Comparison of ENCODE assay signal across 21 cellular contexts in genomic region chr7:30861612-30862011, GRCh38. TPM values are rescaled to one million over a fixed set of nuclear protein-coding genes. Genes with fewer than 3 reads are reported as not detected.
A peak's percentile ranks its signal among the peaks of the same experiment; 100 is the strongest.
DNase-seq lines count a peak whose midpoint lies in the region; ATAC-seq, FAIRE-seq and TF ChIP-seq lines count a peak whose summit lies in the region.
"Had no signal": no experiment of that assay in that cellular context is flagged by ENCODE, and none has a peak within 500 bp of the region (broad histone marks: within the 10 kb centered on the region; RNA-seq: fewer than 3 reads in every experiment).

No MANE protein-coding gene starts in this region.

- FAIRE-seq in GM12892 (lab: Jason Lieb, UNC), result no peak
- FAIRE-seq: D721Med, GM12891, H54 had no signal

- H3K4me1 ChIP-seq in BLaER1, result peaks cover 71% of the 10 kb centered on the region
- H3K4me1 ChIP-seq in mesenchymal stem cell (ENCODE audit: control insufficient read depth, insufficient read depth, low read depth, low read length), result peaks cover 13% of the 10 kb centered on the region
- H3K4me1 ChIP-seq in spleen, result no peaks in the 10 kb centered on the region
- H3K4me1 ChIP-seq: HAP-1 had no signal

- in situ Hi-C loops in G401 (cut with HindIII; ENCODE audit: low sequenced_read_pairs), result no loop called here

- no peak overlapping the region for H2BK5ac ChIP-seq in mesenchymal stem cell (ENCODE audit: low read depth, low read length, poor library complexity, severe bottlenecking)

- H3K27ac Mint-ChIP-seq in activated CD4-positive, alpha-beta T cell treated with anti-CD3 and anti-CD28 coated beads for 36 hours, result no peak overlapping the region
- H3K27ac Mint-ChIP-seq: CD14-positive monocyte; CD4-positive, alpha-beta T cell; CD8-positive, alpha-beta memory T cell; HFFc6 had no signal

- intact Hi-C loops in spleen (cut with DNase I; ENCODE audit: low total_unique reads), result no loop called here
- intact Hi-C loops in activated CD4-positive, alpha-beta T cell treated with anti-CD3 and anti-CD28 coated beads for 36 hours (cut with DNase I, micrococcal nuclease), result no loop called here

- H3K4me2 ChIP-seq in BLaER1 (peak overlapping the region; percentile 84; the same call in 1 of the 2 replicates), mesenchymal stem cell (ENCODE audit: low read length, poor library complexity, severe bottlenecking) (no peak overlapping the region)

- DNase-seq in G401 (ENCODE audit: low spot score) (peak; percentile 43), mesenchymal stem cell (no peak), spleen (peak; percentile 70), GM12892 (ENCODE audit: insufficient read length) (no peak), hepatic stellate cell (ENCODE audit: low spot score) (no peak)
- DNase-seq in activated effector memory CD4-positive, alpha-beta T cell treated with anti-CD3 and anti-CD28 coated beads, Interleukin-2, amount 50 U/mL, for 16 hours, result no peak
- DNase-seq in activated CD4-positive, alpha-beta T cell treated with anti-CD3 and anti-CD28 coated beads for 36 hours, result no peak
- DNase-seq: CD4-positive, alpha-beta T cell; CD8-positive, alpha-beta memory T cell; DMS 273 treated with DMSO at 0.1 percent for 48 hours; DMS79; EL; GF-D8; GOT3; HFFc6 had no signal

- H2BK12ac ChIP-seq in mesenchymal stem cell (ENCODE audit: low read length in 2 of 2), result peak overlapping the region in 1 of 2 experiments; percentile 53

- ATAC-seq in activated CD4-positive, alpha-beta T cell treated with anti-CD3 and anti-CD28 coated beads for 36 hours, result no peak

- CTCF ChIA-PET in activated CD4-positive, alpha-beta T cell treated with anti-CD3 and anti-CD28 coated beads for 36 hours (lab: Charles Lee), result no interaction called here

- no peak overlapping the region for H2BK15ac ChIP-seq in mesenchymal stem cell (ENCODE audit: low read depth, poor library complexity, severe bottlenecking)

- no peaks in the 10 kb centered on the region for H4K20me1 ChIP-seq in BLaER1

- H3K9me3 ChIP-seq in BLaER1 (no peaks in the 10 kb centered on the region), mesenchymal stem cell (ENCODE audit: control insufficient read depth, low read length) (no peaks in the 10 kb centered on the region), spleen (no peaks in the 10 kb centered on the region)
- H3K9me3 ChIP-seq: HAP-1 had no signal

- WGBS in mesenchymal stem cell, result 94% methylated on average over 7 of the region's 7 CpGs
- WGBS in spleen, 5 donors, result 91 to 96% (median 94%) methylated on average over 7 of the region's 7 CpGs

- no peaks in the 10 kb centered on the region for H3K27me3 Mint-ChIP-seq in activated CD4-positive, alpha-beta T cell treated with anti-CD3 and anti-CD28 coated beads for 36 hours
- H3K27me3 Mint-ChIP-seq: CD4-positive, alpha-beta T cell; CD8-positive, alpha-beta memory T cell had no signal

- H2AFZ ChIP-seq in mesenchymal stem cell (ENCODE audit: low read depth, low read length), result no peak overlapping the region

- H3K27ac ChIP-seq in BLaER1 (no peak overlapping the region), mesenchymal stem cell (ENCODE audit: low read length, poor library complexity, severe bottlenecking) (no peak overlapping the region), spleen (no peak overlapping the region)

- H3K4me3 ChIP-seq in BLaER1, result no peak overlapping the region
- no peak overlapping the region for H3K4me3 ChIP-seq in mesenchymal stem cell (ENCODE audit: insufficient read depth in 1 of 2, low read depth in 1 of 2, low read length in 2 of 2)
- H3K4me3 ChIP-seq in spleen, result no peak overlapping the region
- H3K4me3 ChIP-seq: HAP-1 had no signal

- H3K9ac ChIP-seq in BLaER1, result no peak overlapping the region
- H3K9ac ChIP-seq in mesenchymal stem cell (ENCODE audit: low read length), result no peak overlapping the region

- no peak overlapping the region for H3K4ac ChIP-seq in mesenchymal stem cell (ENCODE audit: low read depth in 1 of 2, low read length in 2 of 2)

- H3K27me3 ChIP-seq in BLaER1, result no peaks in the 10 kb centered on the region
- H3K27me3 ChIP-seq in mesenchymal stem cell (ENCODE audit: control insufficient read depth in 1 of 2, insufficient read depth in 1 of 2, low read length in 2 of 2), result no peaks in the 10 kb centered on the region
- H3K27me3 ChIP-seq in spleen (replicated peaks in 1 of 7), result no peaks in the 10 kb centered on the region

- H3K9me3 Mint-ChIP-seq in activated CD4-positive, alpha-beta T cell treated with anti-CD3 and anti-CD28 coated beads for 36 hours (ENCODE audit: low read depth), result no peaks in the 10 kb centered on the region
- H3K9me3 Mint-ChIP-seq: CD4-positive, alpha-beta T cell; CD8-positive, alpha-beta memory T cell; HFFc6 had no signal

- POLR2A ChIA-PET in activated CD4-positive, alpha-beta T cell treated with anti-CD3 and anti-CD28 coated beads for 36 hours (lab: Charles Lee), result no interaction called here

- H3K23ac ChIP-seq in mesenchymal stem cell (ENCODE audit: low read length in 2 of 2), result no peak overlapping the region

- H4K8ac ChIP-seq in mesenchymal stem cell (ENCODE audit: low read length), result peak overlapping the region; percentile 38

- no peaks in the 10 kb centered on the region for H3K36me3 ChIP-seq in BLaER1
- peaks cover 68 to 71% of the 10 kb centered on the region in 2 experiments for H3K36me3 ChIP-seq in mesenchymal stem cell (ENCODE audit: control insufficient read depth in 1 of 2, insufficient read depth in 2 of 2, low read depth in 1 of 2, low read length in 2 of 2)
- peaks cover 0 to 15% (median 0%) of the 10 kb centered on the region in 6 donors for H3K36me3 ChIP-seq in spleen
- H3K36me3 ChIP-seq: HAP-1 had no signal

- no peak overlapping the region for H3K4me3 Mint-ChIP-seq in activated CD4-positive, alpha-beta T cell treated with anti-CD3 and anti-CD28 coated beads for 36 hours
- H3K4me3 Mint-ChIP-seq: CD14-positive monocyte; CD4-positive, alpha-beta T cell; CD8-positive, alpha-beta memory T cell; HFFc6 had no signal

- no peak overlapping the region for H2BK120ac ChIP-seq in mesenchymal stem cell (ENCODE audit: low read depth, low read length)

- H3K36me3 Mint-ChIP-seq in activated CD4-positive, alpha-beta T cell treated with anti-CD3 and anti-CD28 coated beads for 36 hours (ENCODE audit: low read depth), result no peaks in the 10 kb centered on the region
- H3K36me3 Mint-ChIP-seq: CD14-positive monocyte; CD8-positive, alpha-beta memory T cell had no signal

- peaks cover 4% of the 10 kb centered on the region for H3K79me1 ChIP-seq in mesenchymal stem cell (replicated peaks; ENCODE audit: low read length, poor library complexity, severe bottlenecking)

- no peak overlapping the region for H3K14ac ChIP-seq in mesenchymal stem cell (ENCODE audit: low read length in 2 of 2)

- no peak overlapping the region for H2AK5ac ChIP-seq in mesenchymal stem cell (ENCODE audit: low read length, severe bottlenecking)

- no peak overlapping the region for H4K91ac ChIP-seq in mesenchymal stem cell (ENCODE audit: low read length)

- H3K18ac ChIP-seq in mesenchymal stem cell (ENCODE audit: low read depth in 1 of 2, low read length in 2 of 2), result no peak overlapping the region

- H3K4me1 Mint-ChIP-seq in activated CD4-positive, alpha-beta T cell treated with anti-CD3 and anti-CD28 coated beads for 36 hours, result no peaks in the 10 kb centered on the region
- H3K4me1 Mint-ChIP-seq: CD14-positive monocyte; CD8-positive, alpha-beta memory T cell had no signal

- TF ChIP-seq CTCF in spleen (IDR thresholded peaks at IDR 0.05 in 8 of 11, conservative IDR thresholded peaks at IDR 0.05 in 3 of 11), result no peak

- TF ChIP-seq POLR2A in spleen (IDR thresholded peaks at IDR 0.05), result no peak
- no peak for TF ChIP-seq POLR2A in GM12892 (IDR thresholded peaks at IDR 0.05; ENCODE audit: low read depth, low read length)

RNA-seq across cellular contexts. Expression of gene AQP1, which starts 50.0 kb away (rescaled TPM):
- not detected in 2 replicates for total RNA-seq in G401 (2014; rRNA removed; shearing (Covaris generic))
- polyA plus RNA-seq in mesenchymal stem cell (2013, experiment 1 of 2), result 1.0 TPM
- 0.86 TPM for polyA plus RNA-seq in mesenchymal stem cell (2013, experiment 2 of 2)
- total RNA-seq in spleen, result 10 to 100 TPM; 17.1 to 32.7 (median 23.2) TPM
- polyA plus RNA-seq in spleen, result 10 to 100 TPM in 2 of 3 donors, 1 to 10 TPM in 1; 4.4 to 34.3 (median 16.2) TPM
- total RNA-seq in activated CD4-positive, alpha-beta T cell treated with anti-CD3 and anti-CD28 coated beads for 36 hours, result under 1 TPM; 0.16 to 0.25 TPM
- polyA plus RNA-seq in GM12892 (2012; ENCODE audit: missing spikeins), result not detected
- polyA plus RNA-seq: CD14-positive monocyte; CD8-positive, alpha-beta memory T cell had no signal

Comparison
In these comparisons a context has a peak if more than half of its experiments do, and no peak if none do; other contexts are left out.
1. DNase-seq: peak in G401 (single experiment) and spleen (single experiment); none in mesenchymal stem cell (single experiment), activated effector memory CD4-positive, alpha-beta T cell treated with anti-CD3 and anti-CD28 coated beads, Interleukin-2, amount 50 U/mL, for 16 hours (single experiment), activated CD4-positive, alpha-beta T cell treated with anti-CD3 and anti-CD28 coated beads for 36 hours (single experiment), GM12892 (single experiment) and hepatic stellate cell (single experiment).
2. RNA of gene AQP1, which starts 50.0 kb away (total RNA-seq): 17.1 to 32.7 TPM in spleen; 0.16 to 0.25 TPM in activated CD4-positive, alpha-beta T cell treated with anti-CD3 and anti-CD28 coated beads for 36 hours and not detected in G401; every median in the first group is over 10 times any median in the second.